ENCODE assay signal across 31 cellular contexts in the genomic region with DNA sequence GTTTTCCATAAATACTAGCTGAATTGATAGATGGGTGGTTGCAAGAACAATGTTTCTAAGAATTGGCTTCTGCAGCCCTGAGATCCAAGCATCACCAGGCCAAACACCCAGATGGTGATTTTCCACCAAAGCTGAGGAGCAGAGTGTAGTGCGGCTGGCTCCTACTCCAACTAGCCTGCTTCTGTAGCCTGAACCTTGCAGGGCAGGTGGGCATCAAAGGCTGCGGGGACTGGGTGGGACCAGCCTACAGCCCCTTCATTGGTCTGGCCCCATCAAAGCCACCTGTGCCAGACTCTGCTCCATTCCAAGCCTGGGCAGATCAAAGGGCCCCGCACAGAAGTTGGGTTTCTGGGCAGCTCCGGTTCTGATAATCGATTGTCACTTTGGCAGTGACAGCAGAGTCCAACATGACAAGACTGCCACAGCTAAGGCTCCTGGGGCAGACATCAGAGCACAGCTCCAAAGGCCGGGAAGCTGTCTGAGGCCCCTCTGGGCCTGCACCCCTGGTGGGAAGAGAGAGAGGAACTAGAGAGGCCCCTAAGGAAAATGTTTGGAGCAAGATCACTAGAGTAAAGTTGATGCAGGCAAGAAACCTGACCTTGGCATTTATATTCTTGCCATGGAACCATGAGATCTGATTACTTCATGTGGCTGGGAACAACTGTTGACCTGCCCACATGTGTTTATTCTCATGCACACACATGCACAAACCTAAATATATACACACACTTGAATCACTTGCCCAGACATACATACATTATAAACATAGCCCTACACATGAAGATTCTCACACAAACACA.
"Had no signal": no experiment of that assay in that cellular context is flagged by ENCODE, and none has a peak within 500 bp of the region (broad histone marks: within the 10 kb centered on the region; RNA-seq: fewer than 3 reads in every experiment).

No MANE protein-coding gene starts in this region.

- DNase-seq: activated CD4-positive, alpha-beta memory T cell treated with anti-CD3 and anti-CD28 coated beads for 36 hours; activated CD4-positive, alpha-beta T cell treated with anti-CD3 and anti-CD28 coated beads for 36 hours; activated CD4-positive, alpha-beta T cell treated with anti-CD3 and anti-CD28 coated beads, Interleukin-2, amount 50 U/mL, for 1 hour; activated CD8-positive, alpha-beta memory T cell treated with anti-CD3 and anti-CD28 coated beads for 24 hours; activated CD8-positive, alpha-beta memory T cell treated with anti-CD3 and anti-CD28 coated beads, Interleukin-2, amount 10 ng/mL, durations not matched to agents 7 days and 5 days; activated CD8-positive, alpha-beta memory T cell treated with anti-CD3 and anti-CD28 coated beads, Interleukin-2, amount 50 U/mL, for 48 hours; activated effector memory CD4-positive, alpha-beta T cell treated with Interleukin-2 at 50 U/mL for 16 hours; activated naive CD4-positive, alpha-beta T cell treated with anti-CD3 and anti-CD28 coated beads, Interleukin-2, amount 10 ng/mL, durations not matched to agents 7 days and 5 days; activated T-cell treated with anti-CD3 and anti-CD28 coated beads, Interleukin-2, amount 50 U/mL, for 48 hours; amygdala; Karpas-422; KBM-7; NCI-H1105; NCI-H1417 treated with DMSO at 0.1 percent for 48 hours; NCI-H1694; NCI-H1930; NCI-H2081 treated with DMSO at 0.1 percent for 48 hours; NCI-H226; NCI-H524 treated with DMSO at 0.1 percent for 48 hours; SHP77; SJCRH30 had no signal

- H3K4me1 ChIP-seq: ascending aorta, breast epithelium had no signal

- H3K27ac Mint-ChIP-seq: activated CD4-positive, alpha-beta memory T cell treated with anti-CD3 and anti-CD28 coated beads for 36 hours; activated CD4-positive, alpha-beta T cell treated with anti-CD3 and anti-CD28 coated beads for 36 hours; activated CD8-positive, alpha-beta memory T cell treated with anti-CD3 and anti-CD28 coated beads, Interleukin-2, amount 10 ng/mL, durations not matched to agents 7 days and 5 days; activated naive CD4-positive, alpha-beta T cell treated with anti-CD3 and anti-CD28 coated beads, Interleukin-2, amount 10 ng/mL, durations not matched to agents 7 days and 5 days; activated naive CD8-positive, alpha-beta T cell; IgD-negative memory B cell; T-helper 1 cell treated with Interleukin-12 subunit alpha and Interleukin-12 subunit beta and Interleukin-4 antibody, amounts not matched to agents 30 μg/mL and 1 μg/mL, for 36 hours; T-helper 2 cell treated with Interferon-gamma antibody and Interleukin-4, amounts not matched to agents 5 μg/mL and 100 μg/mL, for 36 hours; WTC11 had no signal

- H3K9me3 Mint-ChIP-seq: activated CD4-positive, alpha-beta memory T cell treated with anti-CD3 and anti-CD28 coated beads for 36 hours; T-helper 1 cell treated with Interleukin-12 subunit alpha and Interleukin-12 subunit beta and Interleukin-4 antibody, amounts not matched to agents 30 μg/mL and 1 μg/mL, for 36 hours; T-helper 2 cell treated with Interferon-gamma antibody and Interleukin-4, amounts not matched to agents 5 μg/mL and 100 μg/mL, for 36 hours had no signal

- H3K27me3 ChIP-seq: ascending aorta, SJCRH30 had no signal

- H3K27me3 Mint-ChIP-seq: activated CD4-positive, alpha-beta memory T cell treated with anti-CD3 and anti-CD28 coated beads for 36 hours; activated CD8-positive, alpha-beta memory T cell treated with anti-CD3 and anti-CD28 coated beads, Interleukin-2, amount 10 ng/mL, durations not matched to agents 7 days and 5 days; activated naive CD4-positive, alpha-beta T cell treated with anti-CD3 and anti-CD28 coated beads, Interleukin-2, amount 10 ng/mL, durations not matched to agents 7 days and 5 days; activated naive CD8-positive, alpha-beta T cell; IgD-negative memory B cell had no signal

- H3K27ac ChIP-seq: ascending aorta, breast epithelium, SJCRH30, SK-N-MC had no signal

- H3K9me3 ChIP-seq: ascending aorta, breast epithelium, SJCRH30 had no signal

- H3K36me3 ChIP-seq: ascending aorta, breast epithelium, SJCRH30 had no signal

- H3K4me3 ChIP-seq: ascending aorta, breast epithelium, SJCRH30, SK-N-MC had no signal

- H3K4me3 Mint-ChIP-seq: activated CD4-positive, alpha-beta memory T cell treated with anti-CD3 and anti-CD28 coated beads for 36 hours; activated CD4-positive, alpha-beta T cell treated with anti-CD3 and anti-CD28 coated beads for 36 hours; activated CD8-positive, alpha-beta memory T cell treated with anti-CD3 and anti-CD28 coated beads, Interleukin-2, amount 10 ng/mL, durations not matched to agents 7 days and 5 days; activated naive CD4-positive, alpha-beta T cell treated with anti-CD3 and anti-CD28 coated beads, Interleukin-2, amount 10 ng/mL, durations not matched to agents 7 days and 5 days; activated naive CD8-positive, alpha-beta T cell; IgD-negative memory B cell; T-helper 1 cell treated with Interleukin-12 subunit alpha and Interleukin-12 subunit beta and Interleukin-4 antibody, amounts not matched to agents 30 μg/mL and 1 μg/mL, for 36 hours; T-helper 2 cell treated with Interferon-gamma antibody and Interleukin-4, amounts not matched to agents 5 μg/mL and 100 μg/mL, for 36 hours; WTC11 had no signal

- ATAC-seq: activated CD4-positive, alpha-beta T cell treated with anti-CD3 and anti-CD28 coated beads for 36 hours; activated CD4-positive, CD25-positive, alpha-beta regulatory T cell treated with anti-CD3 and anti-CD28 coated beads, Interleukin-2, amount 50 U/mL, for 24 hours; activated CD8-positive, alpha-beta memory T cell treated with anti-CD3 and anti-CD28 coated beads, Interleukin-2, amount 10 ng/mL, durations not matched to agents 7 days and 5 days; Panc1; WTC11 had no signal

- H3K4me1 Mint-ChIP-seq: activated CD4-positive, alpha-beta T cell treated with anti-CD3 and anti-CD28 coated beads for 36 hours; activated CD8-positive, alpha-beta memory T cell treated with anti-CD3 and anti-CD28 coated beads, Interleukin-2, amount 10 ng/mL, durations not matched to agents 7 days and 5 days; activated naive CD4-positive, alpha-beta T cell treated with anti-CD3 and anti-CD28 coated beads, Interleukin-2, amount 10 ng/mL, durations not matched to agents 7 days and 5 days; IgD-negative memory B cell had no signal

- H3K36me3 Mint-ChIP-seq: activated CD4-positive, alpha-beta memory T cell treated with anti-CD3 and anti-CD28 coated beads for 36 hours; activated CD8-positive, alpha-beta memory T cell treated with anti-CD3 and anti-CD28 coated beads, Interleukin-2, amount 10 ng/mL, durations not matched to agents 7 days and 5 days; activated naive CD4-positive, alpha-beta T cell treated with anti-CD3 and anti-CD28 coated beads, Interleukin-2, amount 10 ng/mL, durations not matched to agents 7 days and 5 days; activated naive CD8-positive, alpha-beta T cell; IgD-negative memory B cell had no signal
